13 cellular contexts compared by ENCODE assay signal in the genomic region with DNA sequence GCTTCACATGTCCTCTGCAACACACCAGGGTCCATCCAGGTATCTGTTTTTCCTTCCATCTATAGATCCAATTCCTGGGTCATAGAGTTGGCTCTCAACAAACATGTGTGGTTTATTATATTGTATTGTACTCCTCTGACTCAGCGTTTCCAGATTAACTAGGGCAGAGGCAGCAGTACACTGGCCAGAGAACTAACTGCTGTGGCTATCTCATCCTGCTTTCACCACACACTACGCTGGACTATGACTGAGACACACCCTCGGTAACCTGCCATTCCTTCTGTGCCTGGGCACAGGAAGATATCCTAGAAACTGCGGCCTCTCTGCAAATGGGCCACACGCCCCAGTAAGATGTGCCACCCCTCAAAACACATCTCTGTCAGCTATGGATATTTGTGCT.
DNase-seq lines count a peak whose midpoint lies in the region; ATAC-seq and TF ChIP-seq lines count a peak whose summit lies in the region.
"Had no signal": no experiment of that assay in that cellular context is flagged by ENCODE, and none has a peak within 500 bp of the region (broad histone marks: within the 10 kb centered on the region; RNA-seq: fewer than 3 reads in every experiment).

No MANE protein-coding gene starts in this region.

- no peak overlapping the region for H2BK15ac ChIP-seq in mesendoderm (replicated peaks; ENCODE audit: low read depth)

- H4K5ac ChIP-seq in mesendoderm (ENCODE audit: low read length), result no peak overlapping the region

- H3K27ac ChIP-seq in mesendoderm (ENCODE audit: low read depth, low read length), result no peak overlapping the region
- no peak overlapping the region for H3K27ac ChIP-seq in SJCRH30
- no peak overlapping the region for H3K27ac ChIP-seq in tibial nerve
- H3K27ac ChIP-seq: suprapubic skin had no signal

- H3K79me2 ChIP-seq in mesendoderm (ENCODE audit: control insufficient read depth, insufficient read depth, low read length), result no peaks in the 10 kb centered on the region

- ATAC-seq in HG03354 (IDR thresholded peaks at IDR 0.05; ENCODE audit: poor library complexity, severe bottlenecking, unreplicated experiment), result no peak

- H3K27me3 ChIP-seq in mesendoderm (ENCODE audit: insufficient read depth, low read length, poor library complexity) (no peaks in the 10 kb centered on the region), HAP-1 (ENCODE audit: low read depth) (peaks cover 30% of the 10 kb centered on the region), SJCRH30 (no peaks in the 10 kb centered on the region), tibial nerve (no peaks in the 10 kb centered on the region)
- H3K27me3 ChIP-seq: suprapubic skin had no signal

- no peak for TF ChIP-seq EP300 in tibial nerve (IDR thresholded peaks at IDR 0.05)

- H3K4me2 ChIP-seq in mesendoderm (ENCODE audit: low read length), result no peak overlapping the region

- H2BK5ac ChIP-seq in mesendoderm (ENCODE audit: low read length), result no peak overlapping the region

- H3K4me3 ChIP-seq in mesendoderm (ENCODE audit: low read length) (no peak overlapping the region), HAP-1 (no peak overlapping the region), SJCRH30 (no peak overlapping the region), tibial nerve (no peak overlapping the region)
- H3K4me3 ChIP-seq: suprapubic skin had no signal

- no peak overlapping the region for H3K4ac ChIP-seq in mesendoderm (ENCODE audit: low read depth, low read length)

- in situ Hi-C loops in HAP-1 (cut with MboI; ENCODE audit: low sequenced_read_pairs), result no loop called here

- DNase-seq in EH (ENCODE audit: low read depth) (peak; percentile 67), NCI-H748 treated with DMSO at 0.1 percent for 48 hours (lab: John Stamatoyannopoulos, UW) (peak; percentile 83), dermis microvascular lymphatic vessel endothelial cell (ENCODE audit: low read depth in 2 of 2) (peak; percentile 73 to 90), mesendoderm (no peak), HAP-1 (ENCODE audit: low spot score in 2 of 2) (no peak), SJCRH30 (no peak), tibial nerve (ENCODE audit: low spot score in 2 of 2) (no peak)
- DNase-seq: activated T-cell treated with anti-CD3 and anti-CD28 coated beads, Interleukin-2, amount 50 U/mL, for 48 hours; effector CD4-positive, alpha-beta T cell; MV-4-11; stimulated activated CD4-positive, alpha-beta T cell treated with anti-CD3 and anti-CD28 coated beads, Interleukin-15, amount 100 ng/mL, for 24 hours had no signal

- no peaks in the 10 kb centered on the region for H3K79me1 ChIP-seq in mesendoderm (ENCODE audit: low read length)

- H2BK120ac ChIP-seq in mesendoderm (ENCODE audit: low read depth, low read length), result no peak overlapping the region

- no peak overlapping the region for H4K8ac ChIP-seq in mesendoderm (ENCODE audit: low read depth, low read length)

- no peak overlapping the region for H2AK5ac ChIP-seq in mesendoderm (ENCODE audit: low read length)

- no peaks in the 10 kb centered on the region for H3K9me3 ChIP-seq in HAP-1
- no peaks in the 10 kb centered on the region for H3K9me3 ChIP-seq in SJCRH30 (replicated peaks)
- H3K9me3 ChIP-seq in tibial nerve, result no peaks in the 10 kb centered on the region
- H3K9me3 ChIP-seq: suprapubic skin had no signal

- H3K9ac ChIP-seq in mesendoderm (ENCODE audit: low read length), result no peak overlapping the region

- no peak for TF ChIP-seq POLR2A in tibial nerve (IDR thresholded peaks at IDR 0.05)

- no CpG with 5 or more reads among the region's 5 CpGs for WGBS in mesendoderm (ENCODE audit: extremely low coverage, insufficient coverage, low lambda C conversion rate)
- WGBS in tibial nerve, 2 donors, result 70% methylated on average over 5 of the region's 5 CpGs

- H3K56ac ChIP-seq in mesendoderm (ENCODE audit: low read length), result no peak overlapping the region

- H3K36me3 ChIP-seq in mesendoderm (ENCODE audit: control insufficient read depth, insufficient read depth, low read length), result no peaks in the 10 kb centered on the region
- H3K36me3 ChIP-seq in HAP-1 (replicated peaks), result no peaks in the 10 kb centered on the region
- no peaks in the 10 kb centered on the region for H3K36me3 ChIP-seq in SJCRH30
- no peaks in the 10 kb centered on the region for H3K36me3 ChIP-seq in tibial nerve
- H3K36me3 ChIP-seq: suprapubic skin had no signal

- TF ChIP-seq CTCF in tibial nerve (IDR thresholded peaks at IDR 0.05), result no peak

- no peak overlapping the region for H3K23ac ChIP-seq in mesendoderm (ENCODE audit: low read length)

- peak overlapping the region; percentile 8 for H3K18ac ChIP-seq in mesendoderm (ENCODE audit: low read length)

- H3K4me1 ChIP-seq in mesendoderm (ENCODE audit: control insufficient read depth, low read depth, low read length), result no peaks in the 10 kb centered on the region
- H3K4me1 ChIP-seq in HAP-1, result no peaks in the 10 kb centered on the region
- peaks cover 5% of the 10 kb centered on the region; the same call in 1 of the 2 replicates for H3K4me1 ChIP-seq in SJCRH30
- peaks cover 0 to 6% (median 0%) of the 10 kb centered on the region in 4 donors for H3K4me1 ChIP-seq in tibial nerve

Comparison
In these comparisons a context has a peak if more than half of its experiments do, and no peak if none do; other contexts are left out.
1. DNase-seq: peak in EH (single experiment), NCI-H748 treated with DMSO at 0.1 percent for 48 hours (single experiment) and dermis microvascular lymphatic vessel endothelial cell (2 of 2); none in mesendoderm (single experiment), HAP-1 (0 of 2), SJCRH30 (0 of 2) and tibial nerve (0 of 2).